In the genomic region with DNA sequence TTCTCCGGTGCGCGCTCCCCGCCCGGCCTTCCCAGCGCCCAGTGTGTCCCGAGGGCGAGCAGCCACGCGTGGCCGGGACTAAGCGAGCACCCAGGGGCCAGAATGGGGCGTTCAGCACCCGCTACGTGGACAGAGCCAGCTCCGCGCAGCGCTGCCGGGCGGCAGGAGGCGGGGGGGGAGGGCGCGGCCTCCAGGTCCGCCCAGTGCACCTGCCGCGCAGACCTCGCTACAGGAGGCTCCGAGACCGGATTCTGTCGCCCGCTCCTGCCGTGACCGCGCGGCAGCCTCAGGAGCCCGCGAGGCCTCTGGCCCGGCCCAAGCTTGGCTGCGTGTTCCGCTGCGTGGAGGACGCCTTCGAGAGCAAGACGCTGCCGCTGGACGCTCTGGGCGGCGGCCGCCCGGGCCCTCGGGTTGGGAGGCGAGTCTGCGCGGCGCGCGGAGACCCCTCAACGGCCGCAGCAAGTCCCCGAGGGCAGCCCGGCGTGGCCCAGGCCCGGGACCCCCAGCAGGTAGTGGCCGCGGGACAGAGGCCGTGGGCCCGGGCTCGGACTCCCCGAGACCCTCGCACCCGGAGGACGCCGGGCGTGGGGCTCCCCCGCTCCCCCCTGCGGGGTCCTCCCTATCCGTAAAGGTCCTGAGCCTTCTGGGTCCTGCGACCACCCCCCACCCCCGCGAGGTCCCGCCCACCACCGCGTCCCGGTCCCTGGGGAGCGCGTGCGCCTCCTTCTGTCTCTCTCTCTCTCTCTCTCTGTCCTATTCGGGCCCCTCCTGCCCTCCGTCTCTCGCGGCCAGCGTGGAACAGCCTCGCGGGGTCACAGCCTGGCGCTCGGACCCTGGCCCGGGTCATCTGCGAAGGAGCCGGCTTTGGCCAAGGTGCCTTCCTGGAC, we compare ENCODE assay signal across 7 cellular contexts. TPM values are rescaled to one million over a fixed set of nuclear protein-coding genes. Genes with fewer than 3 reads are reported as not detected.
DNase-seq lines count a peak whose midpoint lies in the region; ATAC-seq, FAIRE-seq and TF ChIP-seq lines count a peak whose summit lies in the region.

No MANE protein-coding gene starts in this region.

- H3K14ac ChIP-seq in IMR-90 (replicated peaks; ENCODE audit: low read depth, low read length) (no peak overlapping the region), H1 (ENCODE audit: insufficient read length) (no peak overlapping the region)

- H3K18ac ChIP-seq in IMR-90 (ENCODE audit: low read depth, low read length), result no peak overlapping the region
- no peak overlapping the region for H3K18ac ChIP-seq in H1 (ENCODE audit: extremely low read depth, low read length)

- H3K36me3 Mint-ChIP-seq in activated CD4-positive, alpha-beta memory T cell treated with anti-CD3 and anti-CD28 coated beads, Interleukin-2, amount 10 ng/mL, durations not matched to agents 7 days and 5 days (ENCODE audit: low read depth), result no peaks in the 10 kb centered on the region
- H3K36me3 Mint-ChIP-seq in natural killer cell, result no peaks in the 10 kb centered on the region

- FAIRE-seq in H1 (lab: Jason Lieb, UNC), result no peak

- H2BK20ac ChIP-seq in IMR-90 (ENCODE audit: low read depth, low read length), result no peak overlapping the region
- H2BK20ac ChIP-seq in H1 (ENCODE audit: low read length), result no peak overlapping the region

- TF ChIP-seq CTCF in IMR-90 (conservative IDR thresholded peaks at IDR 0.05; ENCODE audit: low read depth, low read length) (no peak), H1 (IDR thresholded peaks at IDR 0.05; ENCODE audit: control extremely low read depth in 1 of 3, insufficient read depth in 1 of 3, low read depth in 1 of 3, low read length in 3 of 3) (no peak), natural killer cell (IDR thresholded peaks at IDR 0.05) (no peak)

- intact Hi-C loops in IMR-90 (cut with micrococcal nuclease) (no loop called here), natural killer cell (cut with micrococcal nuclease) (no loop called here)

- H3K27ac ChIP-seq in IMR-90 (ENCODE audit: insufficient read depth, low read length) (no peak overlapping the region), H1 (ENCODE audit: low read depth, low read length) (no peak overlapping the region), urinary bladder (ENCODE audit: low read depth) (no peak overlapping the region)

- in situ Hi-C loops in IMR-90 (cut with MboI; ENCODE audit: low sequenced_read_pairs), result no loop called here

- H4K5ac ChIP-seq in IMR-90 (ENCODE audit: low read depth, low read length) (no peak overlapping the region), H1 (ENCODE audit: insufficient read length, low read depth, low read length) (no peak overlapping the region)

- H3K23me2 ChIP-seq in H1 (ENCODE audit: low read depth, low read length), result peaks cover 18% of the 10 kb centered on the region

- H3K9me1 ChIP-seq in IMR-90 (ENCODE audit: insufficient read depth, low read length), result no peaks in the 10 kb centered on the region

- H3K4me2 ChIP-seq in IMR-90 (ENCODE audit: low read depth, low read length) (peak overlapping the region; percentile 82), H1 (ENCODE audit: insufficient read depth in 1 of 2, low read depth in 2 of 2, low read length in 2 of 2) (peak overlapping the region; percentile 83 to 95)

- no peak overlapping the region for H2AK5ac ChIP-seq in IMR-90 (ENCODE audit: low read depth, low read length)
- no peak overlapping the region for H2AK5ac ChIP-seq in H1 (ENCODE audit: low read depth, low read length)

- H3K4me3 ChIP-seq in IMR-90 (ENCODE audit: insufficient read depth, low read depth, low read length), result peak overlapping the region; percentile 24; the same call in 1 of the 2 replicates
- H3K4me3 ChIP-seq in H1 (ENCODE audit: extremely low read depth in 1 of 4, insufficient read depth in 2 of 4, low read depth in 3 of 4, low read length in 4 of 4), result peak overlapping the region; percentile 17 to 73 (median 52)
- H3K4me3 ChIP-seq in urinary bladder (ENCODE audit: low read depth, low read length), result peak overlapping the region; percentile 45

- H3K4me3 Mint-ChIP-seq in activated CD4-positive, alpha-beta memory T cell treated with anti-CD3 and anti-CD28 coated beads, Interleukin-2, amount 10 ng/mL, durations not matched to agents 7 days and 5 days, result no peak overlapping the region
- peak overlapping the region; percentile 68 for H3K4me3 Mint-ChIP-seq in natural killer cell

- H3K36me3 ChIP-seq in IMR-90 (ENCODE audit: control insufficient read depth, insufficient read depth, low read length) (0 out of 2 replicates have a peak, but pooled peaks cover 3% of the 10 kb centered on the region), H1 (ENCODE audit: control insufficient read depth in 2 of 4, insufficient read depth in 4 of 4, low read length in 3 of 4) (no peaks in the 10 kb centered on the region), urinary bladder (ENCODE audit: insufficient read depth) (no peaks in the 10 kb centered on the region)

- H3K4ac ChIP-seq in IMR-90 (ENCODE audit: low read depth, low read length) (no peak overlapping the region), H1 (replicated peaks; ENCODE audit: insufficient read length, low read depth, low read length) (no peak overlapping the region)

- H3K9me3 ChIP-seq in IMR-90 (ENCODE audit: control insufficient read depth, insufficient read depth, low read length) (no peaks in the 10 kb centered on the region), H1 (ENCODE audit: insufficient read depth in 2 of 2, low read depth in 1 of 2, low read length in 1 of 2) (no peaks in the 10 kb centered on the region)

- H2BK15ac ChIP-seq in IMR-90 (ENCODE audit: low read depth, low read length), result no peak overlapping the region
- H2BK15ac ChIP-seq in H1 (ENCODE audit: low read length), result no peak overlapping the region

- H3K27me3 Mint-ChIP-seq in activated CD4-positive, alpha-beta memory T cell treated with anti-CD3 and anti-CD28 coated beads, Interleukin-2, amount 10 ng/mL, durations not matched to agents 7 days and 5 days, result peaks cover 42% of the 10 kb centered on the region
- H3K27me3 Mint-ChIP-seq in natural killer cell (ENCODE audit: low read depth in 2 of 2), result peaks cover 43 to 47% of the 10 kb centered on the region in 2 donors

- no peak overlapping the region for H2AK9ac ChIP-seq in IMR-90 (replicated peaks; ENCODE audit: low read depth, low read length, poor library complexity)

- peaks cover 4% of the 10 kb centered on the region; the same call in 1 of the 2 replicates for H3K4me1 ChIP-seq in IMR-90 (ENCODE audit: control insufficient read depth, insufficient read depth, low read length)
- H3K4me1 ChIP-seq in H1 (replicated peaks in 1 of 4; ENCODE audit: control insufficient read depth in 3 of 4, insufficient read depth in 4 of 4, low read length in 3 of 4), result peaks cover 0 to 18% (median 8%) of the 10 kb centered on the region in 4 experiments; a peak in 4 of 7 replicates
- H3K4me1 ChIP-seq in urinary bladder (ENCODE audit: insufficient read depth), result peaks cover 1% of the 10 kb centered on the region

- 7% methylated on average over 43 of the region's 99 CpGs; no CpG with 5 or more reads in 1 of the 2 experiments for WGBS in IMR-90 (ENCODE audit: extremely low coverage in 2 of 2, insufficient read length in 1 of 2), 2 experiments
- 10% methylated on average over 49 of the region's 99 CpGs; no CpG with 5 or more reads in 1 of the 2 experiments for WGBS in H1 (ENCODE audit: extremely low coverage in 1 of 2, insufficient coverage in 1 of 2, insufficient read length in 1 of 2, insufficient replicate concordance in 2 of 2, low coverage in 1 of 2, low lambda C conversion rate in 2 of 2, missing lambda C conversion rate in 1 of 2), 2 experiments
- 3% methylated on average over 99 of the region's 99 CpGs for WGBS in urinary bladder

- peaks cover 2% of the 10 kb centered on the region for H3K4me1 Mint-ChIP-seq in activated CD4-positive, alpha-beta memory T cell treated with anti-CD3 and anti-CD28 coated beads, Interleukin-2, amount 10 ng/mL, durations not matched to agents 7 days and 5 days
- H3K4me1 Mint-ChIP-seq in natural killer cell, result peaks cover 0 to 12% of the 10 kb centered on the region in 2 donors

- peaks cover 21% of the 10 kb centered on the region for H4K20me1 ChIP-seq in IMR-90 (ENCODE audit: insufficient read depth, low read length)
- peaks cover 2 to 15% of the 10 kb centered on the region in 2 experiments for H4K20me1 ChIP-seq in H1 (replicated peaks in 1 of 2; ENCODE audit: control insufficient read depth in 1 of 2, insufficient read depth in 2 of 2, low read length in 2 of 2)

- H4K8ac ChIP-seq in IMR-90 (ENCODE audit: low read depth in 2 of 2, low read length in 2 of 2) (no peak overlapping the region), H1 (ENCODE audit: extremely low read depth, insufficient read depth, low read length) (peak overlapping the region; percentile 75)

- ATAC-seq in IMR-90 (ENCODE audit: low read depth) (peak; percentile 58), natural killer cell (peak; percentile 77 to 87 (median 83)), GM21717 (IDR thresholded peaks at IDR 0.05; ENCODE audit: unreplicated experiment) (no peak), HG03432 (IDR thresholded peaks at IDR 0.05; ENCODE audit: unreplicated experiment) (no peak)

- H3K9me3 Mint-ChIP-seq in activated CD4-positive, alpha-beta memory T cell treated with anti-CD3 and anti-CD28 coated beads, Interleukin-2, amount 10 ng/mL, durations not matched to agents 7 days and 5 days, result peaks cover 4% of the 10 kb centered on the region
- H3K9me3 Mint-ChIP-seq in natural killer cell, result no peaks in the 10 kb centered on the region

- no peak overlapping the region for H2BK12ac ChIP-seq in H1 (ENCODE audit: low read depth, low read length)

- H2AFZ ChIP-seq in IMR-90 (replicated peaks; ENCODE audit: low read length, poor library complexity) (peak overlapping the region; percentile 61), H1 (ENCODE audit: low read length) (no peak overlapping the region)

- peaks cover 36% of the 10 kb centered on the region for H3K27me3 ChIP-seq in IMR-90 (ENCODE audit: control insufficient read depth, insufficient read depth, low read length)
- peaks cover 19 to 52% (median 40%) of the 10 kb centered on the region in 4 experiments for H3K27me3 ChIP-seq in H1 (replicated peaks in 1 of 4; ENCODE audit: control insufficient read depth in 3 of 4, extremely low read depth in 1 of 4, insufficient read depth in 3 of 4, low read length in 3 of 4)

- H3K79me1 ChIP-seq in IMR-90 (ENCODE audit: low read depth in 1 of 2, low read length in 2 of 2), result peaks cover 0 to 3% of the 10 kb centered on the region in 2 experiments; a peak in 1 of 4 replicates
- H3K79me1 ChIP-seq in H1 (ENCODE audit: low read depth, low read length), result peaks cover 5% of the 10 kb centered on the region; the same call in 1 of the 2 replicates

- H3K56ac ChIP-seq in IMR-90 (ENCODE audit: extremely low read depth, insufficient read depth, low read length) (no peak overlapping the region), H1 (replicated peaks; ENCODE audit: insufficient read length, low read depth, low read length) (no peak overlapping the region)

- H2BK120ac ChIP-seq in IMR-90 (ENCODE audit: low read depth, low read length) (no peak overlapping the region), H1 (replicated peaks; ENCODE audit: low read depth, low read length) (no peak overlapping the region)

- TF ChIP-seq EP300 in H1 (IDR thresholded peaks at IDR 0.05; ENCODE audit: borderline replicate concordance in 1 of 2, low read depth in 2 of 2, low read length in 2 of 2), result no peak

- BruUV-seq in IMR-90 (replicated peaks; lab: Mats Ljungman, UMichigan), result no TSS peak

- H3K9ac ChIP-seq in IMR-90 (ENCODE audit: low read depth, low read length) (no peak overlapping the region), H1 (replicated peaks in 1 of 4; ENCODE audit: extremely low read depth in 1 of 4, low read depth in 3 of 4, low read length in 3 of 4) (no peak overlapping the region)

- no peak overlapping the region for H3K23ac ChIP-seq in IMR-90 (ENCODE audit: low read depth, low read length)
- H3K23ac ChIP-seq in H1 (ENCODE audit: insufficient read length), result no peak overlapping the region

- no peak overlapping the region for H3K27ac Mint-ChIP-seq in activated CD4-positive, alpha-beta memory T cell treated with anti-CD3 and anti-CD28 coated beads, Interleukin-2, amount 10 ng/mL, durations not matched to agents 7 days and 5 days
- no peak overlapping the region for H3K27ac Mint-ChIP-seq in natural killer cell

- TF ChIP-seq POLR2A in IMR-90 (IDR thresholded peaks at IDR 0.05; ENCODE audit: low read depth, low read length) (no peak), H1 (IDR thresholded peaks at IDR 0.05; ENCODE audit: control extremely low read depth in 1 of 2, low read depth in 2 of 2, low read length in 2 of 2) (no peak)

- CTCF ChIA-PET in IMR-90 (lab: Yijun Ruan, JAX), result no interaction called here
- CTCF ChIA-PET in activated CD4-positive, alpha-beta memory T cell treated with anti-CD3 and anti-CD28 coated beads, Interleukin-2, amount 10 ng/mL, durations not matched to agents 7 days and 5 days (lab: Charles Lee), result no interaction called here
- CTCF ChIA-PET in H1 (lab: Charles Lee; ENCODE audit: partially characterized antibody), result interaction anchor here (0.9 kb wide), 1 partner anchor 67 kb away, joined by 3 read pairs; no protein-coding TSS in a partner anchor

- dilution Hi-C loops in IMR-90 (cut with HindIII; ENCODE audit: low sequenced_read_pairs, unreplicated experiment), result no loop called here

- H4K91ac ChIP-seq in IMR-90 (ENCODE audit: insufficient read depth, low read depth, low read length) (no peak overlapping the region), H1 (replicated peaks; ENCODE audit: insufficient read length, low read length) (no peak overlapping the region)

- H3K79me2 ChIP-seq in H1 (ENCODE audit: control insufficient read depth in 1 of 2, insufficient read depth in 2 of 2, low read length in 2 of 2), result no peaks in the 10 kb centered on the region

- peak; percentile 12 for DNase-seq in IMR-90
- peak; percentile 58 for DNase-seq in activated CD4-positive, alpha-beta memory T cell treated with anti-CD3 and anti-CD28 coated beads, Interleukin-2, amount 10 ng/mL, durations not matched to agents 7 days and 5 days
- DNase-seq in H1 (ENCODE audit: low read depth in 1 of 2, low spot score in 2 of 2), result peak in 1 of 2 experiments; percentile 70
- peak; percentile 44 for DNase-seq in natural killer cell

- POLR2A ChIA-PET in IMR-90 (lab: Charles Lee; ENCODE audit: unreplicated experiment) (no interaction called here), H1 (lab: Charles Lee; ENCODE audit: partially characterized antibody) (no interaction called here)
- POLR2A ChIA-PET in activated CD4-positive, alpha-beta memory T cell treated with anti-CD3 and anti-CD28 coated beads, Interleukin-2, amount 10 ng/mL, durations not matched to agents 7 days and 5 days (lab: Charles Lee), result no interaction called here

- H2BK5ac ChIP-seq in IMR-90 (ENCODE audit: low read depth, low read length, poor library complexity, severe bottlenecking), result no peak overlapping the region
- H2BK5ac ChIP-seq in H1 (ENCODE audit: low read depth, low read length), result no peak overlapping the region

- TF ChIP-seq RAD21 in IMR-90 (IDR thresholded peaks at IDR 0.05; ENCODE audit: low read length) (no peak), H1 (IDR thresholded peaks at IDR 0.05 in 1 of 2, conservative IDR thresholded peaks at IDR 0.05 in 1 of 2; ENCODE audit: low read depth in 2 of 2, low read length in 2 of 2) (no peak)

RNA-seq across cellular contexts. Expression of a gene that starts 0.9 kb away (rescaled TPM):
- total RNA-seq in IMR-90 (2012; rRNA removed) (7.2 and 8.1 TPM in 2 replicates), natural killer cell (1 to 10 TPM in 2 of 3 donors, under 1 TPM in 1; 0.40 to 1.3 (median 1.0) TPM), urinary bladder (1.7 TPM)
- polyA plus RNA-seq in IMR-90 (2012; rRNA removed) (30.5 and 33.7 TPM in 2 replicates), H1 (2011; rRNA removed) (12.9 and 21.6 TPM in 2 replicates), urinary bladder (1.5 TPM)
- polyA plus RNA-seq in IMR-90 (2012; cell fraction: cytosol; rRNA removed), result 21.2 and 32.9 TPM in 2 replicates
- 68.7 and 195 TPM in 2 replicates for polyA plus RNA-seq in IMR-90 (2012; cell fraction: nucleus; rRNA removed; ENCODE audit: low replicate concordance)
- 1 to 10 TPM; 5.4 to 6.7 TPM for total RNA-seq in activated CD4-positive, alpha-beta memory T cell treated with anti-CD3 and anti-CD28 coated beads, Interleukin-2, amount 10 ng/mL, durations not matched to agents 7 days and 5 days
- 15.2 and 16.4 TPM in 2 replicates for total RNA-seq in H1 (2021; fragmentation: NEBNext Ultra II Directional; extraction: Animal tissue kit (Norgen Biotek cat#: 25700))
- polyA plus RNA-seq in H1 (2011; cell fraction: cytosol; rRNA removed), result 12.2 TPM
- polyA plus RNA-seq in H1 (2011; cell fraction: nucleus; rRNA removed), result 51.0 TPM
- polyA plus RNA-seq in H1 (2012, experiment 1 of 2), result 17.8 to 24.2 TPM (median 20.8 TPM) in 4 replicates
- 13.3 TPM for polyA plus RNA-seq in H1 (2012, experiment 2 of 2)
- polyA plus RNA-seq in H1 (2013, experiment 1 of 2), result 15.1 TPM
- 13.3 TPM for polyA plus RNA-seq in H1 (2013, experiment 2 of 2)
- 7.1 and 10.2 TPM in 2 replicates for polyA minus RNA-seq in H1 (2011; rRNA and poly(A)+ RNA removed)
- 7.7 TPM for polyA minus RNA-seq in H1 (2011; cell fraction: cytosol; rRNA and poly(A)+ RNA removed)
- polyA minus RNA-seq in H1 (2011; cell fraction: nucleus; rRNA and poly(A)+ RNA removed), result 9.5 TPM

Comparison
In these comparisons a context has a peak if more than half of its experiments do, and no peak if none do; other contexts are left out.
1. ATAC-seq: peak in IMR-90 (single experiment) and natural killer cell (3 of 3); none in GM21717 (single experiment) and HG03432 (single experiment).
2. Peak in every context shown above with its lines, with median percentiles within 50 percentile points of each other: H3K4me3 ChIP-seq.